ENCODE assay signal across 8 cellular contexts in the genomic region with DNA sequence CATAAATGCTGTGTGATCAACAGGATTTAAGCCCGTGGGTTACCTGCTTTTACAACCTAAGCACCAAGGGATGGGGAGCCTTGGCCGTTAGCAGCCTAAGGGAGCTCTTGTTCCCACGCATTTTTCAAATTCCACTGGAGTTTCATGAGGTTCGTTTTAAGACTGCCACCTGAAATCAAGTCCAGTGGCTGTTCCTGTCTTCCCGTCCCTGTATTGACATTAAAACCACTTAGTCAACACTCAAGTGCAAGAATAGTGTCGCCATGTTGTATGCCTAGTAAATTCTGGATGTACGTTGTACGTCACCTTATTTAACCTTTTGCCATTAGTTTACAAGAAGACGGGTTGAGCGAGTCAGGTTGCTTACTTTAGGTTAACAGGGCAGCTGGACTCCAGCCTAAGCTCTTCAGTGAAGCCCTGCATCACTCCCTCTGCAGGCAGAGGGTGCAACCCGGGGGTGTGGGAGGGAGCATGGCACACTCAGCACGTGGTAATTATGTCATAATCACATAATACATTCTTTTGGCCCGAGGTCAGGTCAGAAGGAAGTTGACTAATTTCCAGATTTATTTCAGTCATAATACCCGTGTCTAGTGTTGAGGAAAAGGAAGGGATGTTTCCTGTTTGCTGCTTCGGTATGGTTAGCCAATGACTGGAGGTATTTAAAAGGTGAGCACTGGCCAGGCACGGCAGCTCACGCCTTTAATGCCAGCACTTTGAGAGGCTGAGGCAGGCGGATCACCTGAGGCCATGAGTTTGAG. TPM values are rescaled to one million over a fixed set of nuclear protein-coding genes. Genes with fewer than 3 reads are reported as not detected.
DNase-seq lines count a peak whose midpoint lies in the region; ATAC-seq and TF ChIP-seq lines count a peak whose summit lies in the region.

No MANE protein-coding gene starts in this region.

- H3K36me3 ChIP-seq in BE2C, result no peaks in the 10 kb centered on the region
- no peaks in the 10 kb centered on the region for H3K36me3 ChIP-seq in rectal smooth muscle tissue (ENCODE audit: control insufficient read depth, insufficient read depth, low read length)

- H3K9me3 ChIP-seq in BE2C, result no peaks in the 10 kb centered on the region

- H3K4me1 ChIP-seq in BE2C, result no peaks in the 10 kb centered on the region
- H3K4me1 ChIP-seq in rectal smooth muscle tissue (ENCODE audit: control insufficient read depth, insufficient read depth, low read length), result peaks cover 20% of the 10 kb centered on the region

- intact Hi-C loops in Right ventricle myocardium inferior (cut with DNase I), result loop anchor here (2.0 kb wide), 1 partner anchor 42 kb away; a partner anchor contains a TSS

- DNase-seq in BE2C (no peak), NCI-H146 treated with DMSO at 0.1 percent for 48 hours (lab: John Stamatoyannopoulos, UW; ENCODE audit: unreplicated experiment) (peak; percentile 29), activated T-cell treated with anti-CD3 and anti-CD28 coated beads for 48 hours (ENCODE audit: low read depth) (peak; percentile 19), Right ventricle myocardium inferior (ENCODE audit: missing footprints) (no peak), midbrain (lab: John Stamatoyannopoulos, UW) (no peak)
- no peak for DNase-seq in stimulated activated naive CD4-positive, alpha-beta T cell (lab: John Stamatoyannopoulos, UW)

- peak overlapping the region; percentile 63 for H3K27ac ChIP-seq in rectal smooth muscle tissue (ENCODE audit: low read depth, low read length)

- ATAC-seq in GM19395 (IDR thresholded peaks at IDR 0.05; ENCODE audit: unreplicated experiment), result peak; percentile 72
- ATAC-seq in Right ventricle myocardium inferior, result peak; percentile 87

- H3K4me3 ChIP-seq in BE2C (ENCODE audit: low read depth, low read length), result no peak overlapping the region
- peak overlapping the region; percentile 33 for H3K4me3 ChIP-seq in rectal smooth muscle tissue (ENCODE audit: low read length)

- H3K27me3 ChIP-seq in BE2C, result no peaks in the 10 kb centered on the region
- no peaks in the 10 kb centered on the region for H3K27me3 ChIP-seq in rectal smooth muscle tissue (ENCODE audit: control insufficient read depth, insufficient read depth, low read length)

- TF ChIP-seq CTCF in BE2C (IDR thresholded peaks at IDR 0.05; ENCODE audit: low read depth, low read length), result 0 out of 2 replicates have a peak, but pooled peaks have one; percentile 6

- H3K9ac ChIP-seq in rectal smooth muscle tissue (ENCODE audit: low read length), result no peak overlapping the region

RNA-seq across cellular contexts. Expression of a gene that starts 42.5 kb away (rescaled TPM):
- 20.5 TPM for polyA plus RNA-seq in BE2C (2012; ENCODE audit: insufficient read depth, insufficient read length, low read depth)
- total RNA-seq in Right ventricle myocardium inferior, result 18.4 TPM

RNA-seq across cellular contexts. Expression of a gene that starts 42.7 kb away (rescaled TPM):
- 28.1 TPM for polyA plus RNA-seq in BE2C (2012; ENCODE audit: insufficient read depth, insufficient read length, low read depth)
- 18.0 TPM for total RNA-seq in Right ventricle myocardium inferior

Comparison
In these comparisons a context has a peak if more than half of its experiments do, and no peak if none do; other contexts are left out.
1. DNase-seq: peak in NCI-H146 treated with DMSO at 0.1 percent for 48 hours (single experiment) and activated T-cell treated with anti-CD3 and anti-CD28 coated beads for 48 hours (single experiment); none in BE2C (single experiment), Right ventricle myocardium inferior (single experiment), stimulated activated naive CD4-positive, alpha-beta T cell (0 of 6) and midbrain (single experiment).